Comparison of ENCODE assay signal across 2 cellular contexts in genomic region chr3:21892104-21892503, GRCh38.
TF ChIP-seq lines count a peak whose summit lies in the region.

No MANE protein-coding gene starts in this region.

TF ChIP-seq in HepG2, 621 proteins besides CTCF, POLR2A, EP300 and RAD21:
- TF ChIP-seq MAFK (conservative IDR thresholded peaks at IDR 0.05 in 1 of 2, IDR thresholded peaks at IDR 0.05 in 1 of 2; ENCODE audit: low read length in 2 of 2) (peak; percentile 49 to 68; a peak in 3 of 4 replicates), ZNF564 (CRISPR knock-in tag; IDR thresholded peaks at IDR 0.05) (no peak), MAFF (IDR thresholded peaks at IDR 0.05; ENCODE audit: low read depth, low read length) (peak; percentile 53; the same call in 1 of the 2 replicates)
TF ChIP-seq in HepG2: peak in this region for 2.

TF ChIP-seq in A549, 52 proteins besides CTCF, POLR2A, EP300 and RAD21:
- TF ChIP-seq HMGXB4 (CRISPR knock-in tag; IDR thresholded peaks at IDR 0.05; ENCODE audit: borderline replicate concordance): no peak
- no peak for TF ChIP-seq TP53 (CRISPR knock-in tag; IDR thresholded peaks at IDR 0.05)
- TF ChIP-seq KDM1A (IDR thresholded peaks at IDR 0.05; ENCODE audit: low read depth): no peak
- TF ChIP-seq MAFK (IDR thresholded peaks at IDR 0.05; ENCODE audit: partially characterized antibody): peak; percentile 16
